8 cellular contexts compared by ENCODE assay signal in genomic region chr13:97223711-97224461, GRCh38. TPM values are rescaled to one million over a fixed set of nuclear protein-coding genes. Genes with fewer than 3 reads are reported as not detected.
DNase-seq lines count a peak whose midpoint lies in the region; TF ChIP-seq lines count a peak whose summit lies in the region.

No MANE protein-coding gene starts in this region.

- H3K4me3 ChIP-seq in kidney epithelial cell (ENCODE audit: low read depth, low read length) = peak overlapping the region; percentile 66

- DNase-seq in NCI-H2107 treated with DMSO at 0.1 percent for 48 hours (lab: John Stamatoyannopoulos, UW; ENCODE audit: unreplicated experiment) = peak; percentile 54
- DNase-seq in NCI-H2107 (lab: John Stamatoyannopoulos, UW) = no peak
- peak; percentile 83 for DNase-seq in HT1080 (ENCODE audit: low read depth)
- peak; percentile 62 to 80 for DNase-seq in SHP77 (lab: John Stamatoyannopoulos, UW)
- DNase-seq in caudate nucleus (lab: John Stamatoyannopoulos, UW) = peak in 21 of 61 donors; percentile 5 to 79 (median 43)
- DNase-seq in kidney epithelial cell (ENCODE audit: low read depth) = peak; percentile 79
- DNase-seq in smooth muscle cell of the brain vasculature (ENCODE audit: low read depth, low spot score) = peak; percentile 79
- no peak for DNase-seq in HuH-7.5 (ENCODE audit: low spot score)

- no peaks in the 10 kb centered on the region for H3K36me3 ChIP-seq in kidney epithelial cell (ENCODE audit: control insufficient read depth, insufficient read depth, low read length)

- TF ChIP-seq CTCF in kidney epithelial cell (IDR thresholded peaks at IDR 0.05; ENCODE audit: insufficient read depth, low read length, poor library complexity, severe bottlenecking) = no peak

- peak overlapping the region; percentile 97 for H3K27ac ChIP-seq in caudate nucleus (ENCODE audit: low read depth, low read length)

- H3K27me3 ChIP-seq in kidney epithelial cell (ENCODE audit: control insufficient read depth, insufficient read depth, low read length) = no peaks in the 10 kb centered on the region

RNA-seq across cellular contexts. Expression of gene MBNL2, which starts 1.8 kb away (rescaled TPM):
- total RNA-seq in HT1080 (2014; rRNA removed; shearing (Covaris generic)) = 12.3 and 19.4 TPM in 2 replicates
- polyA plus RNA-seq in HT1080 (2015; cell fraction: cytosol; rRNA removed) = 36.4 and 45.5 TPM in 2 replicates
- polyA plus RNA-seq in HT1080 (2015; cell fraction: nucleus; rRNA removed) = 43.6 and 45.2 TPM in 2 replicates
- total RNA-seq in kidney epithelial cell = 42.4 and 45.0 TPM in 2 replicates

Comparison
In these comparisons a context has a peak if more than half of its experiments do, and no peak if none do; other contexts are left out.
1. DNase-seq: peak in NCI-H2107 treated with DMSO at 0.1 percent for 48 hours (single experiment), HT1080 (single experiment), SHP77 (2 of 2), kidney epithelial cell (single experiment) and smooth muscle cell of the brain vasculature (single experiment); none in NCI-H2107 (single experiment) and HuH-7.5 (single experiment).